ENCODE assay signal across 1 cellular context in the genomic region with DNA sequence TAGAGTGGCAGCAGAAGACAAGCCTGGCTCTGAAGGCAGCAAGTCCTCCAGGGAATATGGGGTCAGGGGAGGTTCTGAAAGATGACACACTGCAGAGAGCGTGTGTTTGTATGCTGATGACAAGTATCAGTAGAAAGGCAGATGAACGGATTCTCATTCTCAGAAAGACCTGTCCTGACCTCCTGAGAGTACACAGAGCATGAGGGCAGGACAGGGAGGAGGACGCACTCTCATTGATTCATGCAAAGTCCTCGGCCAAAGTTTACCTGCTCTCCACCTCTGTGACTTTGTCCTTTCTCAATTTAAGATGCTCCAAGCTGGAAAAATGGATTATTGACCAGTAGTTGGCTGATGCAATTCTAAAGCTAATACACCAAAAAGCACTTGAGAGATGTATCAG.
TF ChIP-seq lines count a peak whose summit lies in the region.

No MANE protein-coding gene starts in this region.

TF ChIP-seq in HepG2, 621 proteins besides CTCF, POLR2A, EP300 and RAD21 (continued from another document):
- TF ChIP-seq HOXD1 (CRISPR knock-in tag; IDR thresholded peaks at IDR 0.05) (no peak), GZF1 (CRISPR knock-in tag; IDR thresholded peaks at IDR 0.05) (no peak), BRD4 (CRISPR knock-in tag; IDR thresholded peaks at IDR 0.05) (no peak), HNF4A (CRISPR knock-in tag; IDR thresholded peaks at IDR 0.05) (peak; percentile 92), KLF16 (CRISPR knock-in tag; IDR thresholded peaks at IDR 0.05) (no peak), AHR (CRISPR knock-in tag; IDR thresholded peaks at IDR 0.05) (no peak), RCOR2 (CRISPR knock-in tag; IDR thresholded peaks at IDR 0.05) (peak; percentile 27; the same call in 1 of the 2 replicates), ZFP36 (IDR thresholded peaks at IDR 0.05; ENCODE audit: borderline replicate concordance, low read depth, low read length, partially characterized antibody) (no peak), NR2F2 (IDR thresholded peaks at IDR 0.05; ENCODE audit: borderline replicate concordance, low read depth) (peak; percentile 81), RXRA (CRISPR knock-in tag; IDR thresholded peaks at IDR 0.05) (peak; percentile 57; the same call in 1 of the 2 replicates), ZNF678 (CRISPR knock-in tag; IDR thresholded peaks at IDR 0.05) (no peak), HHEX (CRISPR knock-in tag; IDR thresholded peaks at IDR 0.05) (0 out of 2 replicates have a peak, but pooled peaks have one; percentile 40)
- TF ChIP-seq, protein P1, sequence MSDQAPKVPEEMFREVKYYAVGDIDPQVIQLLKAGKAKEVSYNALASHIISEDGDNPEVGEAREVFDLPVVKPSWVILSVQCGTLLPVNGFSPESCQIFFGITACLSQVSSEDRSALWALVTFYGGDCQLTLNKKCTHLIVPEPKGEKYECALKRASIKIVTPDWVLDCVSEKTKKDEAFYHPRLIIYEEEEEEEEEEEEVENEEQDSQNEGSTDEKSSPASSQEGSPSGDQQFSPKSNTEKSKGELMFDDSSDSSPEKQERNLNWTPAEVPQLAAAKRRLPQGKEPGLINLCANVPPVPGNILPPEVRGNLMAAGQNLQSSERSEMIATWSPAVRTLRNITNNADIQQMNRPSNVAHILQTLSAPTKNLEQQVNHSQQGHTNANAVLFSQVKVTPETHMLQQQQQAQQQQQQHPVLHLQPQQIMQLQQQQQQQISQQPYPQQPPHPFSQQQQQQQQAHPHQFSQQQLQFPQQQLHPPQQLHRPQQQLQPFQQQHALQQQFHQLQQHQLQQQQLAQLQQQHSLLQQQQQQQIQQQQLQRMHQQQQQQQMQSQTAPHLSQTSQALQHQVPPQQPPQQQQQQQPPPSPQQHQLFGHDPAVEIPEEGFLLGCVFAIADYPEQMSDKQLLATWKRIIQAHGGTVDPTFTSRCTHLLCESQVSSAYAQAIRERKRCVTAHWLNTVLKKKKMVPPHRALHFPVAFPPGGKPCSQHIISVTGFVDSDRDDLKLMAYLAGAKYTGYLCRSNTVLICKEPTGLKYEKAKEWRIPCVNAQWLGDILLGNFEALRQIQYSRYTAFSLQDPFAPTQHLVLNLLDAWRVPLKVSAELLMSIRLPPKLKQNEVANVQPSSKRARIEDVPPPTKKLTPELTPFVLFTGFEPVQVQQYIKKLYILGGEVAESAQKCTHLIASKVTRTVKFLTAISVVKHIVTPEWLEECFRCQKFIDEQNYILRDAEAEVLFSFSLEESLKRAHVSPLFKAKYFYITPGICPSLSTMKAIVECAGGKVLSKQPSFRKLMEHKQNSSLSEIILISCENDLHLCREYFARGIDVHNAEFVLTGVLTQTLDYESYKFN (CRISPR knock-in tag; conservative IDR thresholded peaks at IDR 0.05): peak; percentile 81
- TF ChIP-seq, protein P2, sequence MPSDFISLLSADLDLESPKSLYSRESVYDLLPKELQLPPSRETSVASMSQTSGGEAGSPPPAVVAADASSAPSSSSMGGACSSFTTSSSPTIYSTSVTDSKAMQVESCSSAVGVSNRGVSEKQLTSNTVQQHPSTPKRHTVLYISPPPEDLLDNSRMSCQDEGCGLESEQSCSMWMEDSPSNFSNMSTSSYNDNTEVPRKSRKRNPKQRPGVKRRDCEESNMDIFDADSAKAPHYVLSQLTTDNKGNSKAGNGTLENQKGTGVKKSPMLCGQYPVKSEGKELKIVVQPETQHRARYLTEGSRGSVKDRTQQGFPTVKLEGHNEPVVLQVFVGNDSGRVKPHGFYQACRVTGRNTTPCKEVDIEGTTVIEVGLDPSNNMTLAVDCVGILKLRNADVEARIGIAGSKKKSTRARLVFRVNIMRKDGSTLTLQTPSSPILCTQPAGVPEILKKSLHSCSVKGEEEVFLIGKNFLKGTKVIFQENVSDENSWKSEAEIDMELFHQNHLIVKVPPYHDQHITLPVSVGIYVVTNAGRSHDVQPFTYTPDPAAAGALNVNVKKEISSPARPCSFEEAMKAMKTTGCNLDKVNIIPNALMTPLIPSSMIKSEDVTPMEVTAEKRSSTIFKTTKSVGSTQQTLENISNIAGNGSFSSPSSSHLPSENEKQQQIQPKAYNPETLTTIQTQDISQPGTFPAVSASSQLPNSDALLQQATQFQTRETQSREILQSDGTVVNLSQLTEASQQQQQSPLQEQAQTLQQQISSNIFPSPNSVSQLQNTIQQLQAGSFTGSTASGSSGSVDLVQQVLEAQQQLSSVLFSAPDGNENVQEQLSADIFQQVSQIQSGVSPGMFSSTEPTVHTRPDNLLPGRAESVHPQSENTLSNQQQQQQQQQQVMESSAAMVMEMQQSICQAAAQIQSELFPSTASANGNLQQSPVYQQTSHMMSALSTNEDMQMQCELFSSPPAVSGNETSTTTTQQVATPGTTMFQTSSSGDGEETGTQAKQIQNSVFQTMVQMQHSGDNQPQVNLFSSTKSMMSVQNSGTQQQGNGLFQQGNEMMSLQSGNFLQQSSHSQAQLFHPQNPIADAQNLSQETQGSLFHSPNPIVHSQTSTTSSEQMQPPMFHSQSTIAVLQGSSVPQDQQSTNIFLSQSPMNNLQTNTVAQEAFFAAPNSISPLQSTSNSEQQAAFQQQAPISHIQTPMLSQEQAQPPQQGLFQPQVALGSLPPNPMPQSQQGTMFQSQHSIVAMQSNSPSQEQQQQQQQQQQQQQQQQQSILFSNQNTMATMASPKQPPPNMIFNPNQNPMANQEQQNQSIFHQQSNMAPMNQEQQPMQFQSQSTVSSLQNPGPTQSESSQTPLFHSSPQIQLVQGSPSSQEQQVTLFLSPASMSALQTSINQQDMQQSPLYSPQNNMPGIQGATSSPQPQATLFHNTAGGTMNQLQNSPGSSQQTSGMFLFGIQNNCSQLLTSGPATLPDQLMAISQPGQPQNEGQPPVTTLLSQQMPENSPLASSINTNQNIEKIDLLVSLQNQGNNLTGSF (CRISPR knock-in tag; IDR thresholded peaks at IDR 0.05): no peak
TF ChIP-seq in HepG2: peak in this region for 56.
